ENCODE assay signal across 8 cellular contexts in the genomic region with DNA sequence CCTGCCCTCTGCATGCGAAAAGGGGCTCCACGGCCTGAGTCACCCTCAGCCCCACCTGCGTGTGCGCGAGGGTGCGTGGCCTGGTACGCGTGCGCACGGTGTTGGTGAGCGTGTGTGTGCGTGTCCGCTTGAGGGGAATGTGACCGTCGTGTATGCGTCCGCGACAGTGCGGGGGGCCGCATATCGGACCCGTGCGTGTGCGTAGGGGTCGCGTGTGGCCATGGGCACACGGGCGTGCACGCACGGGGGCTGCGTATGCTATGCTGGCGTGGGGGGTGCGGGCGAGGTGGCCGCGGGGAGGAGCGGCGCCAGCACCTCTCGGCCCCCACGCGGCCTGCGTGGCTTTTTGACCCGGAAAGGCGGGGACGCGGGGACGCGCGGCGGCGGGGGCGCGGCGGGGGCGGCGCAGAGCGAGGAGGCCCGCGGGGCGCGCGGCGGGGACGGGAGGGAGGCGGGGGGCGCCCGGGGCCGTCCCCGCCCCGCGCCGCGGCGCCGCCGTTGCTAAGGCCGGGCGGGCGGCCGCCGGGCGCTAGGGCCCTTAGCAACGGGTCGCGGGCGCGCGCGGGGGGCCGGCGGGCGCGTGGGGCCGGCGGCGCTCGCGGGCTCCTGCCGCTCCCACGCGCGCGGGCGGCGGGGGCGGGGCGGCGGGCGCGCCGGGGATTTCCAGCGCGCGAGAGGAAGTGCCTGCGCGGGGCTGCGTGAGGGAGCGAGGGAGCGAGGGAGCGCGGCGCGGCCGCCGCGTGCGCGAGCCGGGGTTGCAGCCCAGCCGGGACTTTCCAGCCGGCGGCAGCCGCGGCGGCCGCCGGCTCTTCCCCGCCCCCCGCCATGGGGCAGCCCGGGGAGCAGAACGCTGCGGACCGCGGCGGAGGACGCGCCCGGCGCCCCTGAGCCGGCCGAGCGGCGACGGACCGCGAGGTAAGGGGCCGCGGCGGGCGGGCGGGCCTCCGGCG. TPM values are rescaled to one million over a fixed set of nuclear protein-coding genes. Genes with fewer than 3 reads are reported as not detected.
A peak's percentile ranks its signal among the peaks of the same experiment; 100 is the strongest.
DNase-seq lines count a peak whose midpoint lies in the region; ATAC-seq, FAIRE-seq and TF ChIP-seq lines count a peak whose summit lies in the region.

A gene with protein sequence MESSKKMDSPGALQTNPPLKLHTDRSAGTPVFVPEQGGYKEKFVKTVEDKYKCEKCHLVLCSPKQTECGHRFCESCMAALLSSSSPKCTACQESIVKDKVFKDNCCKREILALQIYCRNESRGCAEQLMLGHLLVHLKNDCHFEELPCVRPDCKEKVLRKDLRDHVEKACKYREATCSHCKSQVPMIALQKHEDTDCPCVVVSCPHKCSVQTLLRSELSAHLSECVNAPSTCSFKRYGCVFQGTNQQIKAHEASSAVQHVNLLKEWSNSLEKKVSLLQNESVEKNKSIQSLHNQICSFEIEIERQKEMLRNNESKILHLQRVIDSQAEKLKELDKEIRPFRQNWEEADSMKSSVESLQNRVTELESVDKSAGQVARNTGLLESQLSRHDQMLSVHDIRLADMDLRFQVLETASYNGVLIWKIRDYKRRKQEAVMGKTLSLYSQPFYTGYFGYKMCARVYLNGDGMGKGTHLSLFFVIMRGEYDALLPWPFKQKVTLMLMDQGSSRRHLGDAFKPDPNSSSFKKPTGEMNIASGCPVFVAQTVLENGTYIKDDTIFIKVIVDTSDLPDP (plus strand): TSS at position 689 of the 950 bp plus-strand sequence. CDS start 92,753 bp downstream, outside the sequence.

- peak within 1 kb of the TSS; percentile 59 for H3K4me3 ChIP-seq in effector memory CD4-positive, alpha-beta T cell (ENCODE audit: insufficient read depth, low read depth, low read length, poor library complexity, severe bottlenecking)
- H3K4me3 ChIP-seq in mesendoderm (ENCODE audit: low read length): peak within 1 kb of the TSS; percentile 28

- H2BK15ac ChIP-seq in mesendoderm (replicated peaks; ENCODE audit: low read depth): no peak within 1 kb of the TSS

- H4K5ac ChIP-seq in mesendoderm (ENCODE audit: low read length): no peak within 1 kb of the TSS

- peak within 1 kb of the TSS; percentile 66 for H3K23ac ChIP-seq in mesendoderm (ENCODE audit: low read length)

- peak within 1 kb of the TSS; percentile 42 for H3K4ac ChIP-seq in mesendoderm (ENCODE audit: low read depth, low read length)

- no peaks in the 10 kb centered on the region for H3K36me3 ChIP-seq in effector memory CD4-positive, alpha-beta T cell (ENCODE audit: control insufficient read depth, insufficient read depth, low read length)
- H3K36me3 ChIP-seq in mesendoderm (ENCODE audit: control insufficient read depth, insufficient read depth, low read length): no peaks in the 10 kb centered on the region

- peak; percentile 57 for ATAC-seq in HG02588 (IDR thresholded peaks at IDR 0.05; ENCODE audit: unreplicated experiment)

- no peaks in the 10 kb centered on the region for H3K27me3 ChIP-seq in effector memory CD4-positive, alpha-beta T cell (replicated peaks; ENCODE audit: control insufficient read depth, insufficient read depth, low read length, poor library complexity, severe bottlenecking)
- H3K27me3 ChIP-seq in mesendoderm (ENCODE audit: insufficient read depth, low read length, poor library complexity): no peaks in the 10 kb centered on the region

- peak within 1 kb of the TSS; percentile 45 for H2AK5ac ChIP-seq in mesendoderm (ENCODE audit: low read length)

- peak within 1 kb of the TSS; percentile 64 for H3K4me2 ChIP-seq in mesendoderm (ENCODE audit: low read length)

- no peaks in the 10 kb centered on the region for H3K9me3 ChIP-seq in effector memory CD4-positive, alpha-beta T cell (ENCODE audit: control insufficient read depth, low read length)

- no CpG with 5 or more reads among the region's 163 CpGs for WGBS in mesendoderm (ENCODE audit: extremely low coverage, insufficient coverage, low lambda C conversion rate)

- peaks cover 29% of the 10 kb centered on the region for H3K4me1 ChIP-seq in effector memory CD4-positive, alpha-beta T cell (ENCODE audit: control insufficient read depth, insufficient read depth, low read length, poor library complexity, severe bottlenecking)
- H3K4me1 ChIP-seq in mesendoderm (ENCODE audit: control insufficient read depth, low read depth, low read length): peaks cover 4% of the 10 kb centered on the region

- H3K27ac ChIP-seq in effector memory CD4-positive, alpha-beta T cell (ENCODE audit: insufficient read depth, low read length, poor library complexity, severe bottlenecking): peak within 1 kb of the TSS; percentile 88
- no peak within 1 kb of the TSS for H3K27ac ChIP-seq in mesendoderm (ENCODE audit: low read depth, low read length)

- peak; percentile 78 for TF ChIP-seq POLR2A in GM12892 (IDR thresholded peaks at IDR 0.05; ENCODE audit: low read depth, low read length)

- peak within 1 kb of the TSS; percentile 59 for H3K9ac ChIP-seq in mesendoderm (ENCODE audit: low read length)

- H2BK120ac ChIP-seq in mesendoderm (ENCODE audit: low read depth, low read length): peak within 1 kb of the TSS; percentile 78

- FAIRE-seq in GM12892 (lab: Jason Lieb, UNC): peak; percentile 63

- H4K8ac ChIP-seq in mesendoderm (ENCODE audit: low read depth, low read length): no peak within 1 kb of the TSS

- H3K56ac ChIP-seq in mesendoderm (ENCODE audit: low read length): peak within 1 kb of the TSS; percentile 89

- DNase-seq in GM12892 (ENCODE audit: insufficient read length) (peak; percentile 88), NCI-H460 (ENCODE audit: extremely low read depth, low read depth) (no peak), mesendoderm (no peak), NCI-H510A (lab: John Stamatoyannopoulos, UW) (no peak)
- DNase-seq in activated CD8-positive, alpha-beta memory T cell treated with anti-CD3 and anti-CD28 coated beads for 4 hours (ENCODE audit: low read depth in 2 of 2): peak; percentile 73 to 78
- DNase-seq in effector memory CD4-positive, alpha-beta T cell: peak; percentile 83 to 85 (median 84)
- DNase-seq in stimulated activated CD8-positive, alpha-beta memory T cell treated with anti-CD3 and anti-CD28 coated beads, Interleukin-12 subunit alpha, Interleukin-12 subunit beta, amount 100 ng/mL, for 4 hours (ENCODE audit: low read depth): peak; percentile 84

- peaks cover 3% of the 10 kb centered on the region for H3K79me1 ChIP-seq in mesendoderm (ENCODE audit: low read length)

- no peak within 1 kb of the TSS for H2BK5ac ChIP-seq in mesendoderm (ENCODE audit: low read length)

- H3K18ac ChIP-seq in mesendoderm (ENCODE audit: low read length): peak within 1 kb of the TSS; percentile 94

- no peaks in the 10 kb centered on the region for H3K79me2 ChIP-seq in mesendoderm (ENCODE audit: control insufficient read depth, insufficient read depth, low read length)

RNA-seq across cellular contexts. Expression of the gene that starts here (rescaled TPM):
- polyA plus RNA-seq in GM12892 (2012; ENCODE audit: missing spikeins): 53.6 TPM
- 14.2 and 15.1 TPM in 2 replicates for total RNA-seq in NCI-H460 (2014; rRNA removed; shearing (Covaris generic))
- 14.3 and 17.0 TPM in 2 replicates for polyA plus RNA-seq in NCI-H460 (2014; cell fraction: nucleus; rRNA removed)
- 5.2 TPM for polyA plus RNA-seq in mesendoderm (2013, experiment 1 of 2)
- polyA plus RNA-seq in mesendoderm (2013, experiment 2 of 2): 5.6 TPM

Comparison
In these comparisons a context has a peak if more than half of its experiments do, and no peak if none do; other contexts are left out.
1. DNase-seq: peak in GM12892 (single experiment), activated CD8-positive, alpha-beta memory T cell treated with anti-CD3 and anti-CD28 coated beads for 4 hours (2 of 2), effector memory CD4-positive, alpha-beta T cell (3 of 3) and stimulated activated CD8-positive, alpha-beta memory T cell treated with anti-CD3 and anti-CD28 coated beads, Interleukin-12 subunit alpha, Interleukin-12 subunit beta, amount 100 ng/mL, for 4 hours (single experiment); none in NCI-H460 (single experiment), mesendoderm (single experiment) and NCI-H510A (single experiment).